ENCODE assay signal across 8 cellular contexts in the genomic region with DNA sequence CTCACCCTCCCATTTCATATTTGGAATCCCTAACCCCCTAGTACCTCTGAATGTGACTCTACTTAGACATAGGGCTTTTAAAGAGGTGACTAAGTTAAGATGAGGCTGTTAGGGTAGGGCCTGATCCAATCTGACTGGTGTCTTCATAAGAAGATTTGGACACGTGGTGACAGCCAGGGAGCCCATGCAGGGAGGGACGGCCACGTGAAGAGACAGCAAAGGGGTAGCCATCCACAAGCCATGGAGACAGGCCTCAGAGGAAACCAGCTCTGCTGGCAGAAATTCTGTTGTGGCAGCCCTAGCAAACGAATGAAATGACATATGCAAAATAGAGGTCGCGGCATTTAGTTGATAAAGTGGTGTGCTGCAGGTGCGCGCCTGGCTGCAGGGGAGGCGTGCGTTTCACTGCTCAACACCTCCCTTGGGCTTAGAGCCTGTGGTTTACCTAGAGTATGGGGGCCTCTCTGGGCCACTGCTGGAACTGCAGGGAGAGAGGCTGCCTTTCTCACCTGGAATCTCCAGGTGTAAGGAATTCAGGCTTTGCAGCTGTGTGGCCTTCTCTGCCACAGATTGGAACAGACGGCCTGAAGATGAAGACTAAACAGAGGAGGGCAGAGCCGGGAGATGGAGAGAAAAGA. TPM values are rescaled to one million over a fixed set of nuclear protein-coding genes. Genes with fewer than 3 reads are reported as not detected.
A peak's percentile ranks its signal among the peaks of the same experiment; 100 is the strongest.
DNase-seq lines count a peak whose midpoint lies in the region; ATAC-seq and TF ChIP-seq lines count a peak whose summit lies in the region.

No MANE protein-coding gene starts in this region.

- intact Hi-C loops in psoas muscle (cut with DNase I): loop anchor here (1.0 to 10.0 kb wide), 3 partner anchors 103 to 170 kb away; no protein-coding TSS in a partner anchor

- H3K9me3 ChIP-seq in psoas muscle: peaks cover 10% of the 10 kb centered on the region

- ATAC-seq in GM21723 (IDR thresholded peaks at IDR 0.05; ENCODE audit: unreplicated experiment) (peak; percentile 85), psoas muscle (no peak)

- TF ChIP-seq CTCF in epithelial cell of proximal tubule (conservative IDR thresholded peaks at IDR 0.05; ENCODE audit: low read depth, low read length): peak; percentile 75
- peak; percentile 13 for TF ChIP-seq CTCF in psoas muscle (IDR thresholded peaks at IDR 0.05)

- no peak overlapping the region for H3K27ac ChIP-seq in psoas muscle

- in situ Hi-C loops in G401 (cut with HindIII; ENCODE audit: low sequenced_read_pairs): no loop called here

- H3K36me3 ChIP-seq in psoas muscle (ENCODE audit: insufficient read depth in 1 of 2, low read depth in 1 of 2): no peaks in the 10 kb centered on the region

- H3K4me3 ChIP-seq in epithelial cell of proximal tubule (ENCODE audit: low read depth, low read length) (no peak overlapping the region), psoas muscle (no peak overlapping the region)

- 53 to 57% (median 55%) methylated on average over 12 of the region's 12 CpGs for WGBS in psoas muscle, 3 donors

- DNase-seq in G401 (ENCODE audit: low spot score): peak; percentile 81
- DNase-seq in NAMALWA (ENCODE audit: low spot score): peak; percentile 40
- peak; percentile 27 for DNase-seq in activated CD4-positive, alpha-beta T cell treated with anti-CD3 and anti-CD28 coated beads for 1 hour
- no peak for DNase-seq in epithelial cell of proximal tubule (ENCODE audit: low read depth)
- DNase-seq in psoas muscle: no peak
- DNase-seq in NCI-H524 treated with DMSO at 0.1 percent for 48 hours (lab: John Stamatoyannopoulos, UW): no peak
- DNase-seq in globus pallidus (ENCODE audit: low spot score): no peak

- H3K27me3 ChIP-seq in psoas muscle (ENCODE audit: insufficient read depth in 3 of 3, low read length in 2 of 3): no peaks in the 10 kb centered on the region

- no peaks in the 10 kb centered on the region for H3K4me1 ChIP-seq in psoas muscle

RNA-seq across cellular contexts. Expression of a gene that starts 7.1 kb away (rescaled TPM):
- 0.12 and 0.14 TPM in 2 replicates for total RNA-seq in G401 (2014; rRNA removed; shearing (Covaris generic))
- 17.2 and 27.2 TPM in 2 replicates for total RNA-seq in epithelial cell of proximal tubule
- 10 to 100 TPM; 21.0 to 38.6 (median 26.4) TPM for total RNA-seq in psoas muscle
- polyA plus RNA-seq in psoas muscle: 10 to 100 TPM; 10.8 to 39.9 (median 15.0) TPM

Comparison
In these comparisons a context has a peak if more than half of its experiments do, and no peak if none do; other contexts are left out.
1. DNase-seq: peak in G401 (single experiment), NAMALWA (single experiment) and activated CD4-positive, alpha-beta T cell treated with anti-CD3 and anti-CD28 coated beads for 1 hour (single experiment); none in epithelial cell of proximal tubule (single experiment), psoas muscle (0 of 2), NCI-H524 treated with DMSO at 0.1 percent for 48 hours (single experiment) and globus pallidus (single experiment).
2. RNA of a gene that starts 7.1 kb away (total RNA-seq): 21.0 to 38.6 TPM in psoas muscle and 17.2 to 27.2 TPM in epithelial cell of proximal tubule; 0.12 to 0.14 TPM in G401; every median in the first group is over 10 times any median in the second.